17 cellular contexts compared by ENCODE assay signal in genomic region chr6:97406633-97407032, GRCh38.
DNase-seq lines count a peak whose midpoint lies in the region; ATAC-seq and TF ChIP-seq lines count a peak whose summit lies in the region.
"Had no signal": no experiment of that assay in that cellular context is flagged by ENCODE, and none has a peak within 500 bp of the region (broad histone marks: within the 10 kb centered on the region; RNA-seq: fewer than 3 reads in every experiment).

No MANE protein-coding gene starts in this region.

- H3K27me3 ChIP-seq in GM23338 (ENCODE audit: insufficient read depth) (no peaks in the 10 kb centered on the region), endodermal cell (ENCODE audit: control insufficient read depth, insufficient read depth, low read length, poor library complexity, severe bottlenecking) (no peaks in the 10 kb centered on the region), stomach (no peaks in the 10 kb centered on the region)

- no peaks in the 10 kb centered on the region for H3K9me3 Mint-ChIP-seq in GM23338
- no peaks in the 10 kb centered on the region for H3K9me3 Mint-ChIP-seq in endodermal cell
- H3K9me3 Mint-ChIP-seq: CD4-positive, alpha-beta T cell; HFFc6 had no signal

- H3K9me3 ChIP-seq in SK-N-MC (ENCODE audit: low read depth, low read length), result no peaks in the 10 kb centered on the region; the same call in 1 of the 2 replicates
- H3K9me3 ChIP-seq in endodermal cell (ENCODE audit: control insufficient read depth, low read length), result peaks cover 6% of the 10 kb centered on the region
- H3K9me3 ChIP-seq in stomach, result peaks cover 0 to 7% (median 0%) of the 10 kb centered on the region in 4 donors
- H3K9me3 ChIP-seq: Caco-2 had no signal

- 75% methylated on average over 1 of the region's 1 CpG; no CpG with 5 or more reads in 1 of the 2 experiments for WGBS in endodermal cell (ENCODE audit: insufficient coverage in 1 of 2, insufficient read length in 1 of 2), 2 experiments
- WGBS in stomach, 5 donors, result 69 to 95% (median 83%) methylated on average over 1 of the region's 1 CpG

- H3K36me3 Mint-ChIP-seq in GM23338 (ENCODE audit: low read depth) (no peaks in the 10 kb centered on the region), endodermal cell (ENCODE audit: low read depth) (no peaks in the 10 kb centered on the region)

- H3K27me3 Mint-ChIP-seq in GM23338 (ENCODE audit: insufficient read depth, low read depth, poor library complexity) (no peaks in the 10 kb centered on the region), endodermal cell (ENCODE audit: insufficient read depth) (peaks cover 9% of the 10 kb centered on the region)

- no peaks in the 10 kb centered on the region for H4K20me1 ChIP-seq in GM23338 (replicated peaks; ENCODE audit: insufficient read depth)

- H3K27ac Mint-ChIP-seq in GM23338 (peak overlapping the region; percentile 42; the same call in 1 of the 2 replicates), endodermal cell (no peak overlapping the region)
- H3K27ac Mint-ChIP-seq: CD4-positive, alpha-beta T cell; HFFc6 had no signal

- no peaks in the 10 kb centered on the region for H3K36me3 ChIP-seq in GM23338 (ENCODE audit: insufficient read depth)
- peaks cover 4% of the 10 kb centered on the region; the same call in 1 of the 2 replicates for H3K36me3 ChIP-seq in SK-N-MC (ENCODE audit: insufficient read depth, low read length)
- no peaks in the 10 kb centered on the region for H3K36me3 ChIP-seq in endodermal cell (ENCODE audit: control insufficient read depth, insufficient read depth, low read length)
- no peaks in the 10 kb centered on the region for H3K36me3 ChIP-seq in stomach

- H3K4me2 ChIP-seq in GM23338, result no peak overlapping the region

- H3F3A ChIP-seq in GM23338 (replicated peaks; ENCODE audit: low read depth), result no peaks in the 10 kb centered on the region

- H3K4me1 ChIP-seq in GM23338 (ENCODE audit: insufficient read depth) (0 out of 2 replicates have a peak, but pooled peaks cover 5% of the 10 kb centered on the region), endodermal cell (ENCODE audit: control insufficient read depth, insufficient read depth, low read length) (peaks cover 7% of the 10 kb centered on the region), stomach (no peaks in the 10 kb centered on the region)

- DNase-seq in GM23338 (ENCODE audit: low spot score), result no peak
- no peak for DNase-seq in SK-N-MC (ENCODE audit: low read depth, low spot score)
- no peak for DNase-seq in endodermal cell
- DNase-seq in stomach, result no peak
- no peak for DNase-seq in NCI-H1092 (lab: John Stamatoyannopoulos, UW)
- no peak for DNase-seq in HT-29 (ENCODE audit: low spot score)
- DNase-seq: AML-193; Caco-2; CD4-positive, alpha-beta T cell; GM23248; H7; HFFc6; Karpas-422 had no signal

- TF ChIP-seq POLR2A in stomach (IDR thresholded peaks at IDR 0.05), result no peak

- TF ChIP-seq CTCF in 22Rv1 (IDR thresholded peaks at IDR 0.05), result no peak
- TF ChIP-seq CTCF in GM23338 (conservative IDR thresholded peaks at IDR 0.05; ENCODE audit: low read depth in 2 of 2), result no peak
- TF ChIP-seq CTCF in endodermal cell (conservative IDR thresholded peaks at IDR 0.05), result no peak
- TF ChIP-seq CTCF in stomach (IDR thresholded peaks at IDR 0.05), result no peak

- no peaks in the 10 kb centered on the region for H3K79me2 ChIP-seq in GM23338 (replicated peaks; ENCODE audit: insufficient read depth)

- H2AFZ ChIP-seq in GM23338, result no peak overlapping the region
- H2AFZ ChIP-seq: GM23248 had no signal

- ATAC-seq in GM23338 (no peak), GM18907 (IDR thresholded peaks at IDR 0.05; ENCODE audit: unreplicated experiment) (no peak)
- ATAC-seq: HCT116 had no signal

- intact Hi-C loops in stomach (cut with DNase I; ENCODE audit: low total_unique reads), result no loop called here

- H3K9ac ChIP-seq in SK-N-MC (ENCODE audit: insufficient read length) (no peak overlapping the region), endodermal cell (ENCODE audit: extremely low read depth, low read length, poor library complexity, severe bottlenecking) (no peak overlapping the region)
- H3K9ac ChIP-seq: GM23248 had no signal

- H3K4me3 ChIP-seq in GM23338 (no peak overlapping the region), SK-N-MC (no peak overlapping the region), endodermal cell (ENCODE audit: low read length) (peak overlapping the region; percentile 51), stomach (no peak overlapping the region)
- H3K4me3 ChIP-seq: GM23248 had no signal

- no peak overlapping the region for H3K4me3 Mint-ChIP-seq in GM23338
- H3K4me3 Mint-ChIP-seq in endodermal cell, result no peak overlapping the region
- H3K4me3 Mint-ChIP-seq: CD4-positive, alpha-beta T cell; HFFc6 had no signal

- H3K27ac ChIP-seq in 22Rv1 (peak overlapping the region; percentile 75), GM23338 (ENCODE audit: low read depth) (no peak overlapping the region), SK-N-MC (peak overlapping the region; percentile 66; the same call in 1 of the 2 replicates), endodermal cell (ENCODE audit: low read depth, low read length) (no peak overlapping the region), stomach (no peak overlapping the region)
- H3K27ac ChIP-seq: C4-2B, GM23248 had no signal

- TF ChIP-seq EP300 in stomach (IDR thresholded peaks at IDR 0.05), result no peak

- H3K4me1 Mint-ChIP-seq in GM23338, result peaks cover 18% of the 10 kb centered on the region
- peaks cover 34% of the 10 kb centered on the region for H3K4me1 Mint-ChIP-seq in endodermal cell

- no peaks in the 10 kb centered on the region for H3K9me2 ChIP-seq in GM23338 (ENCODE audit: insufficient read depth)

TF ChIP-seq in GM23338, 12 proteins besides CTCF, POLR2A, EP300 and RAD21 (continues in another document):
- TF ChIP-seq NANOG (IDR thresholded peaks at IDR 0.05; ENCODE audit: borderline replicate concordance) (no peak), EZH2phosphoT487 (IDR thresholded peaks at IDR 0.05; ENCODE audit: unreplicated experiment) (no peak), ZNF331 (CRISPR knock-in tag; IDR thresholded peaks at IDR 0.05; ENCODE audit: low read depth) (no peak), POLR2AphosphoS5 (IDR thresholded peaks at IDR 0.05; ENCODE audit: low read depth) (no peak), JUNB (IDR thresholded peaks at IDR 0.05; ENCODE audit: unreplicated experiment) (no peak), EZH2 (IDR thresholded peaks at IDR 0.05; ENCODE audit: low read depth, unreplicated experiment) (no peak), ZNF462 (CRISPR knock-in tag; IDR thresholded peaks at IDR 0.05) (no peak)

Comparison
In these comparisons a context has a peak if more than half of its experiments do, and no peak if none do; other contexts are left out.
1. H3K27ac ChIP-seq: peak in 22Rv1 (single experiment) and SK-N-MC (single experiment); none in GM23338 (single experiment), endodermal cell (single experiment) and stomach (0 of 5).